In the genomic region with DNA sequence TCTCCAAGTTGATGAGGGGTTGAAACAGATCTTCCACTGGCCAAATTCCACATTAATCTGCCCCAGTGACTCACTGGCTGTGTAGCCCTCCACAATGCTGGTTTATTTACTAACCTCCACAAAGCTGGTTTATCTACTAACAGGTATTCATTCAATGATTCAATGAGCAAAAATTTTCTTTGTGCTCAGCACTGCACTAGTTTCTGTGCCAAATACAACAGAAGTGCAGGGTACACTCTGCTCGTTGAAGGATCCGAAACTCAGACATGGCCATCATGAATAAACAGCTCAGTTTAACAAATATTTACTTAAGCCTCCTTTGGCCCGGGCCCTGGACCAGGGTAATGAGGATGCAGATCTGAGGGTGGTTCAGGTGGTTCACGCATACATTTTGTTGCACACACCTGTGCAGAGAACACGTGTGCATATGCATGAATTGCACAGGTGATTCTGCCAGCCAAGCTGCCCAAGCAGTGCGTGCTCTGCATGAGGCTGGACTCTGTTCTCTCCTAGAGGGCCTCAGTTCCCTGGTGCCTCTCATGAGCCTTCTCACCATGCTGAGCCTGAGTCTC, we compare ENCODE assay signal across 13 cellular contexts.
DNase-seq lines count a peak whose midpoint lies in the region; ATAC-seq, FAIRE-seq and TF ChIP-seq lines count a peak whose summit lies in the region.
"Had no signal": no experiment of that assay in that cellular context is flagged by ENCODE, and none has a peak within 500 bp of the region (broad histone marks: within the 10 kb centered on the region; RNA-seq: fewer than 3 reads in every experiment).

No MANE protein-coding gene starts in this region.

- no peak overlapping the region for H4K8ac ChIP-seq in trophoblast cell (ENCODE audit: low read depth, low read length)

- H3K9me1 ChIP-seq in endothelial cell of umbilical vein (replicated peaks; ENCODE audit: control insufficient read depth, extremely low read depth, insufficient read depth, low read length): no peaks in the 10 kb centered on the region

- H2AFZ ChIP-seq in endothelial cell of umbilical vein (ENCODE audit: low read depth, low read length) (no peak overlapping the region), trophoblast cell (ENCODE audit: insufficient read depth, low read length, poor library complexity) (no peak overlapping the region)
- H2AFZ ChIP-seq: neural progenitor cell had no signal

- dilution Hi-C loops in endothelial cell of umbilical vein (cut with MboI; ENCODE audit: extremely low pct_ligation_motif_present, low sequenced_read_pairs): no loop called here

- no peak overlapping the region for H3K23ac ChIP-seq in trophoblast cell (ENCODE audit: low read length)

- H3K4ac ChIP-seq in trophoblast cell (ENCODE audit: low read depth, low read length): no peak overlapping the region

- H3K36me3 Mint-ChIP-seq in activated CD4-positive, alpha-beta memory T cell treated with anti-CD3 and anti-CD28 coated beads for 36 hours: no peaks in the 10 kb centered on the region

- no peaks in the 10 kb centered on the region for H3K79me2 ChIP-seq in endothelial cell of umbilical vein (ENCODE audit: control insufficient read depth, insufficient read depth, low read length)
- no peaks in the 10 kb centered on the region for H3K79me2 ChIP-seq in trophoblast cell (ENCODE audit: control insufficient read depth, insufficient read depth, low read length, poor library complexity)

- no peak overlapping the region for H3K4me3 ChIP-seq in endothelial cell of umbilical vein (replicated peaks in 1 of 3; ENCODE audit: insufficient read depth in 1 of 3, low read depth in 1 of 3, low read length in 3 of 3)
- H3K4me3 ChIP-seq in trophoblast cell (ENCODE audit: low read depth, low read length): no peak overlapping the region
- no peak overlapping the region for H3K4me3 ChIP-seq in BE2C (ENCODE audit: low read depth, low read length)
- H3K4me3 ChIP-seq: neural progenitor cell had no signal

- intact Hi-C loops in endothelial cell of umbilical vein (cut with micrococcal nuclease): no loop called here
- intact Hi-C loops in activated CD4-positive, alpha-beta memory T cell treated with anti-CD3 and anti-CD28 coated beads for 36 hours (cut with micrococcal nuclease): no loop called here

- H3K27me3 ChIP-seq in endothelial cell of umbilical vein (ENCODE audit: control insufficient read depth in 2 of 2, insufficient read depth in 2 of 2, low read length in 2 of 2): no peaks in the 10 kb centered on the region
- H3K27me3 ChIP-seq in trophoblast cell (ENCODE audit: insufficient read depth, low read length): no peaks in the 10 kb centered on the region
- H3K27me3 ChIP-seq in BE2C: no peaks in the 10 kb centered on the region
- H3K27me3 ChIP-seq: neural progenitor cell had no signal

- no peak overlapping the region for H2BK5ac ChIP-seq in trophoblast cell (ENCODE audit: low read depth, low read length, poor library complexity)

- H2BK12ac ChIP-seq in trophoblast cell (ENCODE audit: low read length): no peak overlapping the region

- FAIRE-seq in H54 (lab: Jason Lieb, UNC) (no peak), endothelial cell of umbilical vein (lab: Jason Lieb, UNC) (peak; percentile 64)
- FAIRE-seq: HTR-8/SVneo had no signal

- no peak for TF ChIP-seq CTCF in endothelial cell of umbilical vein (IDR thresholded peaks at IDR 0.05; ENCODE audit: extremely low read depth in 1 of 2, insufficient read depth in 1 of 2, low read depth in 1 of 2, low read length in 2 of 2)
- TF ChIP-seq CTCF in BE2C (IDR thresholded peaks at IDR 0.05; ENCODE audit: low read depth, low read length): no peak

- TF ChIP-seq POLR2A in H54 (IDR thresholded peaks at IDR 0.05; ENCODE audit: low read depth, low read length): no peak
- no peak for TF ChIP-seq POLR2A in endothelial cell of umbilical vein (IDR thresholded peaks at IDR 0.05; ENCODE audit: low read depth, low read length)

- H3K9ac ChIP-seq in endothelial cell of umbilical vein (replicated peaks; ENCODE audit: extremely low read depth, insufficient read depth, low read length): no peak overlapping the region
- H3K9ac ChIP-seq in trophoblast cell (ENCODE audit: low read length): no peak overlapping the region
- H3K9ac ChIP-seq: neural progenitor cell had no signal

- H3K27ac Mint-ChIP-seq in activated CD4-positive, alpha-beta memory T cell treated with anti-CD3 and anti-CD28 coated beads for 36 hours: no peak overlapping the region
- H3K27ac Mint-ChIP-seq: neural progenitor cell; T-helper 1 cell treated with Interleukin-12 subunit alpha and Interleukin-12 subunit beta and Interleukin-4 antibody, amounts not matched to agents 30 μg/mL and 1 μg/mL, for 36 hours had no signal

- ATAC-seq in GM18870 (IDR thresholded peaks at IDR 0.05; ENCODE audit: unreplicated experiment): no peak

- BruUV-seq in endothelial cell of umbilical vein (replicated peaks; lab: Mats Ljungman, UMichigan): no TSS peak

- H3K27me3 Mint-ChIP-seq in activated CD4-positive, alpha-beta memory T cell treated with anti-CD3 and anti-CD28 coated beads for 36 hours: no peaks in the 10 kb centered on the region

- H3K79me1 ChIP-seq in trophoblast cell (ENCODE audit: low read length): no peaks in the 10 kb centered on the region

- H3K9me3 Mint-ChIP-seq in activated CD4-positive, alpha-beta memory T cell treated with anti-CD3 and anti-CD28 coated beads for 36 hours: no peaks in the 10 kb centered on the region
- H3K9me3 Mint-ChIP-seq: neural progenitor cell; T-helper 1 cell treated with Interleukin-12 subunit alpha and Interleukin-12 subunit beta and Interleukin-4 antibody, amounts not matched to agents 30 μg/mL and 1 μg/mL, for 36 hours had no signal

- H3K9me3 ChIP-seq in endothelial cell of umbilical vein (replicated peaks; ENCODE audit: control insufficient read depth, insufficient read depth, low read length): no peaks in the 10 kb centered on the region
- no peaks in the 10 kb centered on the region for H3K9me3 ChIP-seq in trophoblast cell (ENCODE audit: insufficient read depth, low read depth, low read length)
- H3K9me3 ChIP-seq in BE2C: no peaks in the 10 kb centered on the region

- H3K4me1 Mint-ChIP-seq in activated CD4-positive, alpha-beta memory T cell treated with anti-CD3 and anti-CD28 coated beads for 36 hours (ENCODE audit: low read depth): no peaks in the 10 kb centered on the region
- H3K4me1 Mint-ChIP-seq: neural progenitor cell had no signal

- CTCF ChIA-PET in endothelial cell of umbilical vein (lab: Charles Lee): interaction anchor here (0.6 to 1.9 kb wide), 3 partner anchors 13 to 183 kb away, joined by 3 to 13 read pairs (median 11); no protein-coding TSS in a partner anchor
- CTCF ChIA-PET in activated CD4-positive, alpha-beta memory T cell treated with anti-CD3 and anti-CD28 coated beads for 36 hours (lab: Charles Lee): interaction anchor here (1.4 kb wide), 1 partner anchor 12 kb away, joined by 4 read pairs; no protein-coding TSS in a partner anchor

- H3K4me1 ChIP-seq in endothelial cell of umbilical vein (ENCODE audit: control insufficient read depth, extremely low read depth, insufficient read depth, low read length) (peaks cover 3% of the 10 kb centered on the region), trophoblast cell (ENCODE audit: control insufficient read depth in 1 of 2, insufficient read depth in 2 of 2, low read length in 2 of 2) (peaks cover 2 to 4% of the 10 kb centered on the region in 2 experiments), BE2C (peaks cover 6% of the 10 kb centered on the region; the same call in 1 of the 2 replicates)
- H3K4me1 ChIP-seq: neural progenitor cell had no signal

- H3K4me2 ChIP-seq in endothelial cell of umbilical vein (ENCODE audit: insufficient read depth, low read length): no peak overlapping the region
- no peak overlapping the region for H3K4me2 ChIP-seq in trophoblast cell (ENCODE audit: low read length)
- H3K4me2 ChIP-seq: neural progenitor cell had no signal

- H3K27ac ChIP-seq in endothelial cell of umbilical vein (ENCODE audit: insufficient read depth, low read depth, low read length) (no peak overlapping the region), trophoblast cell (ENCODE audit: low read depth, low read length) (no peak overlapping the region)
- H3K27ac ChIP-seq: neural progenitor cell had no signal

- no peak overlapping the region for H3K4me3 Mint-ChIP-seq in activated CD4-positive, alpha-beta memory T cell treated with anti-CD3 and anti-CD28 coated beads for 36 hours
- H3K4me3 Mint-ChIP-seq: neural progenitor cell; T-helper 1 cell treated with Interleukin-12 subunit alpha and Interleukin-12 subunit beta and Interleukin-4 antibody, amounts not matched to agents 30 μg/mL and 1 μg/mL, for 36 hours had no signal

- no peak overlapping the region for H3K18ac ChIP-seq in trophoblast cell (ENCODE audit: low read length)

- DNase-seq in H54 (ENCODE audit: insufficient read length, low spot score) (peak; percentile 26), NCI-H748 (lab: John Stamatoyannopoulos, UW; ENCODE audit: unreplicated experiment) (peak; percentile 74), endothelial cell of umbilical vein (ENCODE audit: low read depth, low spot score) (no peak), trophoblast cell (peak; percentile 84 to 92), BE2C (no peak), superior temporal gyrus (ENCODE audit: extremely low spot score) (no peak)
- no peak for DNase-seq in activated CD4-positive, alpha-beta memory T cell treated with anti-CD3 and anti-CD28 coated beads for 36 hours
- DNase-seq: activated CD8-positive, alpha-beta memory T cell treated with anti-CD3 and anti-CD28 coated beads, Interleukin-2, amount 50 U/mL, for 4 hours; GDM1 had no signal

- no peak overlapping the region for H4K12ac ChIP-seq in trophoblast cell (ENCODE audit: low read depth, low read length)

- H4K91ac ChIP-seq in trophoblast cell (ENCODE audit: low read depth, low read length): no peak overlapping the region

- POLR2A ChIA-PET in endothelial cell of umbilical vein (lab: Charles Lee): no interaction called here
- POLR2A ChIA-PET in activated CD4-positive, alpha-beta memory T cell treated with anti-CD3 and anti-CD28 coated beads for 36 hours (lab: Charles Lee): no interaction called here

- no CpG with 5 or more reads among the region's 6 CpGs for WGBS in trophoblast cell (ENCODE audit: extremely low coverage, insufficient coverage, insufficient read length)

- no peak overlapping the region for H2AK5ac ChIP-seq in trophoblast cell (ENCODE audit: low read length)

- no peaks in the 10 kb centered on the region for H4K20me1 ChIP-seq in endothelial cell of umbilical vein (replicated peaks; ENCODE audit: control insufficient read depth, extremely low read depth, insufficient read depth, low read length)

- H3K36me3 ChIP-seq in endothelial cell of umbilical vein (ENCODE audit: control insufficient read depth in 2 of 2, extremely low read depth in 1 of 2, insufficient read depth in 2 of 2, low read length in 2 of 2): peaks cover 12 to 17% of the 10 kb centered on the region in 2 experiments
- peaks cover 41 to 56% of the 10 kb centered on the region in 2 experiments for H3K36me3 ChIP-seq in trophoblast cell (ENCODE audit: control insufficient read depth in 1 of 2, insufficient read depth in 2 of 2, low read length in 2 of 2)
- H3K36me3 ChIP-seq in BE2C: no peaks in the 10 kb centered on the region

- no peak overlapping the region for H2BK120ac ChIP-seq in trophoblast cell (ENCODE audit: insufficient read depth, low read length, poor library complexity)

- no peak overlapping the region for H3K14ac ChIP-seq in trophoblast cell (ENCODE audit: low read length)

Comparison
In these comparisons a context has a peak if more than half of its experiments do, and no peak if none do; other contexts are left out.
1. DNase-seq: peak in H54 (single experiment), NCI-H748 (single experiment) and trophoblast cell (2 of 2); none in endothelial cell of umbilical vein (single experiment), BE2C (single experiment), superior temporal gyrus (single experiment) and activated CD4-positive, alpha-beta memory T cell treated with anti-CD3 and anti-CD28 coated beads for 36 hours (single experiment).